18 cellular contexts compared by ENCODE assay signal in genomic region chr6:125486881-125487280, GRCh38.
"Had no signal": no experiment of that assay in that cellular context is flagged by ENCODE, and none has a peak within 500 bp of the region (broad histone marks: within the 10 kb centered on the region; RNA-seq: fewer than 3 reads in every experiment).

No MANE protein-coding gene starts in this region.

- H3K27ac Mint-ChIP-seq: activated naive CD8-positive, alpha-beta T cell; activated T-helper 2 cell treated with anti-CD3 and anti-CD28 coated beads, Interferon-gamma antibody, Interleukin-2, Interleukin-4, amounts not matched to agents 10 μg/mL and 5 μg/mL and 100 μg/mL, durations not matched to agents 14 hours and 24 hours and 36 hours; nephron progenitor cell; type B pancreatic cell had no signal

- DNase-seq: activated CD4-positive, alpha-beta T cell treated with anti-CD3 and anti-CD28 coated beads for 1 hour; activated naive CD4-positive, alpha-beta T cell; activated T-cell treated with anti-CD3 and anti-CD28 coated beads, Interleukin-2, amount 50 U/mL, for 4 hours; cerebellar nuclear complex; effector CD8-positive, alpha-beta T cell; hippocampal formation; left ventricle myocardium superior; mesenchymal stem cell; nephron progenitor cell; retina; sigmoid colon; stimulated activated CD4-positive, alpha-beta T cell treated with anti-CD3 and anti-CD28 coated beads, Interleukin-15, amount 100 ng/mL, for 24 hours; stimulated activated naive CD4-positive, alpha-beta T cell; T-helper 9 cell; testis had no signal

- H3K36me3 Mint-ChIP-seq: activated naive CD8-positive, alpha-beta T cell; type B pancreatic cell had no signal

- H3K9me3 Mint-ChIP-seq: activated T-cell treated with anti-CD3 and anti-CD28 coated beads, Interleukin-2, amount 50 U/mL, for 4 hours; activated T-helper 2 cell treated with anti-CD3 and anti-CD28 coated beads, Interferon-gamma antibody, Interleukin-2, Interleukin-4, amounts not matched to agents 10 μg/mL and 5 μg/mL and 100 μg/mL, durations not matched to agents 14 hours and 24 hours and 36 hours; nephron progenitor cell; type B pancreatic cell had no signal

- H3K4me3 Mint-ChIP-seq: activated naive CD8-positive, alpha-beta T cell; activated T-cell treated with anti-CD3 and anti-CD28 coated beads, Interleukin-2, amount 50 U/mL, for 4 hours; nephron progenitor cell; type B pancreatic cell had no signal
